Comparison of ENCODE assay signal across 8 cellular contexts in the genomic region with DNA sequence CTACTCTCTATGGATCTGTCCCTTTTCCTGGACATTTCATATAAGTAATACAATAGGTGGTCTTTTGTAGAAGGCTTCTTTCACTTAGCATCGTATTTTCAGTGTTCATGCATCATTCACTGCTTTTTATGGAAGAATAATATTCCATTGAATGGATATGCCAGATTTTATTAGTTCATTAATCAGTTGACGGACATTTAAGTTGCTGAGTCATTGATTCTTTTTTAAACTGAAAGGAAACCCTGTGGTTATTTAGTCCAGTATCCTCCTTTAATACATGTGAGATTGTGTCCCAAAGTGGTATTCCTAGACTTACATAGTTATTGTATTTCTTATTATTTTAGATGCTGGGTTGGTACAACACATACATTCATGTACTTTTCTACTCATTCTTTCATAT.
"Had no signal": no experiment of that assay in that cellular context is flagged by ENCODE, and none has a peak within 500 bp of the region (broad histone marks: within the 10 kb centered on the region; RNA-seq: fewer than 3 reads in every experiment).

No MANE protein-coding gene starts in this region.

- H3K27ac ChIP-seq: GM23248 had no signal

- ATAC-seq: HCT116, K562 had no signal

- H2AFZ ChIP-seq: GM23248 had no signal

- H3K9ac ChIP-seq: GM23248 had no signal

- DNase-seq: GM23248, GOT3, H7, KG1 had no signal

- H3K9me3 ChIP-seq: HAP-1 had no signal

- FAIRE-seq: HTR-8/SVneo, K562 had no signal

- H3K4me3 ChIP-seq: GM23248, HAP-1, K562 had no signal

- H3K36me3 ChIP-seq: HAP-1 had no signal
